ENCODE assay signal across 25 cellular contexts in the genomic region with DNA sequence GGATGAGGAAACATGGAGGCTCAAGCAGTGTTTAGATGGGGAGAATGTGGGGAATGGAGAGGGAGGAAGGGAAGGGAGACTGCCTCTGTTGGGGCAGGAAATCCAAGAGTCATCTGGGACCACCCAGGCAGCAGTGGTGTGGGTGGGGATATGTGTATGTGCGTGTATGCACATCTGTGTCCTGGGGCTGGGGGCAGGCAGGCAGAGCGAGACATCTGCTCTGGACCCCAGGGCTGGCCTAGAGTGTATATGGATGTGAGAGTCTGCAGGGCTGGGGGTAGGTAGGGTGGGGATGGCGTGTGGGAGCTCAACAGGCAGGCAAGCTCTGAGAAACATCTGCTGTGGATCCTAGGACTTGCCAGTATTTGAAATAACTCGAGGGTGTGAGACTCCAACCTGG. TPM values are rescaled to one million over a fixed set of nuclear protein-coding genes. Genes with fewer than 3 reads are reported as not detected.
DNase-seq lines count a peak whose midpoint lies in the region; TF ChIP-seq lines count a peak whose summit lies in the region.
"Had no signal": no experiment of that assay in that cellular context is flagged by ENCODE, and none has a peak within 500 bp of the region (broad histone marks: within the 10 kb centered on the region; RNA-seq: fewer than 3 reads in every experiment).

No MANE protein-coding gene starts in this region.

- DNase-seq in MCF 10A (ENCODE audit: unreplicated experiment) (no peak), mammary epithelial cell (no peak), SJSA1 (ENCODE audit: low read depth in 1 of 2, low spot score in 2 of 2) (peak; percentile 76 to 88), mesothelial cell of epicardium (ENCODE audit: low spot score in 2 of 2, unreplicated experiment in 2 of 2) (no peak), type B pancreatic cell (ENCODE audit: extremely low spot score, unreplicated experiment) (no peak), mesenteric fat pad (ENCODE audit: low spot score) (no peak), NCI-H1417 (lab: John Stamatoyannopoulos, UW) (no peak), hepatic stellate cell (ENCODE audit: low spot score) (no peak)
- DNase-seq: Caco-2; CD4-positive, alpha-beta T cell; EL; GOT3; NCI-H1436 treated with DMSO at 0.1 percent for 48 hours; NCI-H2081 treated with DMSO at 0.1 percent for 48 hours; NCI-H510A; NCI-H748 treated with DMSO at 0.1 percent for 48 hours; PC-9; SW 1271 had no signal

- in situ Hi-C loops in mammary epithelial cell (cut with MboI; ENCODE audit: low sequenced_read_pairs in 2 of 2) = loop anchor here (10.0 to 25.0 kb wide), 3 partner anchors 165 to 473 kb away; a partner anchor contains a TSS

- H3K9me3 ChIP-seq in mammary epithelial cell (replicated peaks; ENCODE audit: insufficient read depth, low read length) (no peaks in the 10 kb centered on the region), SJSA1 (replicated peaks) (no peaks in the 10 kb centered on the region)
- H3K9me3 ChIP-seq: Caco-2 had no signal

- H3K4me1 ChIP-seq in mammary epithelial cell (ENCODE audit: insufficient read depth, low read length) = peaks cover 5% of the 10 kb centered on the region
- H3K4me1 ChIP-seq in SJSA1 (replicated peaks) = peaks cover 37% of the 10 kb centered on the region
- H3K4me1 ChIP-seq: Caco-2 had no signal

- H3K36me3 ChIP-seq in mammary epithelial cell (ENCODE audit: insufficient read depth, low read length) (no peaks in the 10 kb centered on the region), SJSA1 (peaks cover 19% of the 10 kb centered on the region)

- H3K27ac Mint-ChIP-seq in MCF 10A (ENCODE audit: low read depth, unreplicated experiment) (peak overlapping the region; percentile 31), mesothelial cell of epicardium (peak overlapping the region; percentile 50), type B pancreatic cell (no peak overlapping the region)
- H3K27ac Mint-ChIP-seq: B cell; CD4-positive, alpha-beta T cell had no signal

- BruUV-seq in MCF 10A (replicated peaks; lab: Mats Ljungman, UMichigan) (no TSS peak), mammary epithelial cell (replicated peaks; lab: Mats Ljungman, UMichigan) (no TSS peak)

- H3K36me3 Mint-ChIP-seq in MCF 10A (ENCODE audit: insufficient read depth, unreplicated experiment) = peaks cover 5% of the 10 kb centered on the region
- no peaks in the 10 kb centered on the region for H3K36me3 Mint-ChIP-seq in mesothelial cell of epicardium
- H3K36me3 Mint-ChIP-seq in type B pancreatic cell = no peaks in the 10 kb centered on the region

- no peak overlapping the region for H2AFZ ChIP-seq in mammary epithelial cell (ENCODE audit: low read depth, low read length)
- H2AFZ ChIP-seq: PC-9 had no signal

- CTCF ChIA-PET in MCF 10A (lab: Yijun Ruan, JAX) (interaction anchor here (0.6 to 1.7 kb wide), 3 partner anchors 12 to 653 kb away, joined by 3 to 4 read pairs (median 4); no protein-coding TSS in a partner anchor), mammary epithelial cell (lab: Charles Lee; ENCODE audit: low non-redundant PET) (no interaction called here)

- H3K27ac ChIP-seq in mammary epithelial cell (ENCODE audit: insufficient read depth, low read depth, low read length) = no peak overlapping the region
- peak overlapping the region; percentile 30; the same call in 1 of the 2 replicates for H3K27ac ChIP-seq in SJSA1
- H3K27ac ChIP-seq: HL-60, PC-9, RWPE1 had no signal

- H3K4me2 ChIP-seq in mammary epithelial cell (ENCODE audit: insufficient read depth, low read depth, low read length) = no peak overlapping the region
- H3K4me2 ChIP-seq: PC-9 had no signal

- no peaks in the 10 kb centered on the region for H3K4me1 Mint-ChIP-seq in MCF 10A (ENCODE audit: insufficient read depth, unreplicated experiment)
- H3K4me1 Mint-ChIP-seq in mesothelial cell of epicardium = peaks cover 6% of the 10 kb centered on the region
- H3K4me1 Mint-ChIP-seq in type B pancreatic cell (ENCODE audit: unreplicated experiment) = peaks cover 18% of the 10 kb centered on the region

- no peaks in the 10 kb centered on the region for H3K79me2 ChIP-seq in mammary epithelial cell (ENCODE audit: insufficient read depth, low read length)

- dilution Hi-C loops in mammary epithelial cell (cut with HindIII; ENCODE audit: low sequenced_read_pairs) = loop anchor here (5.0 kb wide), 1 partner anchor 158 kb away; no protein-coding TSS in a partner anchor

- H3K4me3 ChIP-seq in mammary epithelial cell (replicated peaks in 1 of 3; ENCODE audit: insufficient read depth in 1 of 3, low read depth in 2 of 3, low read length in 3 of 3) (no peak overlapping the region), SJSA1 (no peak overlapping the region)
- H3K4me3 ChIP-seq: GM12878, PC-9 had no signal

- H3K9me3 Mint-ChIP-seq in MCF 10A (ENCODE audit: unreplicated experiment) = no peaks in the 10 kb centered on the region
- H3K9me3 Mint-ChIP-seq in mesothelial cell of epicardium = no peaks in the 10 kb centered on the region
- no peaks in the 10 kb centered on the region for H3K9me3 Mint-ChIP-seq in type B pancreatic cell
- H3K9me3 Mint-ChIP-seq: CD4-positive, alpha-beta T cell had no signal

- no peaks in the 10 kb centered on the region for H3K27me3 Mint-ChIP-seq in MCF 10A (ENCODE audit: insufficient read depth, unreplicated experiment)
- H3K27me3 Mint-ChIP-seq in mesothelial cell of epicardium (ENCODE audit: low read depth) = peaks cover 21% of the 10 kb centered on the region
- H3K27me3 Mint-ChIP-seq in type B pancreatic cell = peaks cover 4% of the 10 kb centered on the region

- H4K20me1 ChIP-seq in mammary epithelial cell (ENCODE audit: insufficient read depth, low read length) = no peaks in the 10 kb centered on the region

- no peak for TF ChIP-seq CTCF in MCF 10A (IDR thresholded peaks at IDR 0.05; ENCODE audit: unreplicated experiment)
- no peak for TF ChIP-seq CTCF in mammary epithelial cell (conservative IDR thresholded peaks at IDR 0.05 in 1 of 2, IDR thresholded peaks at IDR 0.05 in 1 of 2; ENCODE audit: extremely low read depth in 1 of 2, insufficient read depth in 1 of 2, low read depth in 1 of 2, low read length in 2 of 2)
- no peak for TF ChIP-seq CTCF in mesothelial cell of epicardium (IDR thresholded peaks at IDR 0.05; ENCODE audit: unreplicated experiment)
- no peak for TF ChIP-seq CTCF in type B pancreatic cell (conservative IDR thresholded peaks at IDR 0.05)

- POLR2A ChIA-PET in MCF 10A (lab: Yijun Ruan, JAX) = no interaction called here

- intact Hi-C loops in MCF 10A (cut with micrococcal nuclease) = no loop called here
- intact Hi-C loops in mammary epithelial cell (cut with micrococcal nuclease) = loop anchor here (5.0 to 10.0 kb wide), 3 partner anchors 47 to 655 kb away; a partner anchor contains a TSS

- WGBS in mammary epithelial cell (ENCODE audit: low coverage, missing lambda C conversion rate) = 65% methylated on average over 4 of the region's 4 CpGs

- H3K4me3 Mint-ChIP-seq in MCF 10A (ENCODE audit: unreplicated experiment) = no peak overlapping the region
- no peak overlapping the region for H3K4me3 Mint-ChIP-seq in mesothelial cell of epicardium
- H3K4me3 Mint-ChIP-seq in type B pancreatic cell = peak overlapping the region; percentile 2
- H3K4me3 Mint-ChIP-seq: B cell; CD4-positive, alpha-beta T cell had no signal

- no peak overlapping the region for H3K9ac ChIP-seq in mammary epithelial cell (ENCODE audit: insufficient read depth, low read length)

- no peaks in the 10 kb centered on the region for H3K27me3 ChIP-seq in mammary epithelial cell (ENCODE audit: insufficient read depth, low read length)
- no peaks in the 10 kb centered on the region for H3K27me3 ChIP-seq in SJSA1 (replicated peaks)

RNA-seq across cellular contexts. Expression of a gene that starts 3.5 kb away (rescaled TPM):
- total RNA-seq in MCF 10A (2022) (0.56 and 0.79 TPM in 2 replicates), mammary epithelial cell (under 1 TPM; under 0.01 to 0.33 TPM), mesothelial cell of epicardium (1.4 to 1.7 TPM (median 1.4 TPM) in 3 replicates), type B pancreatic cell (ENCODE audit: low replicate concordance) (1.6 and 3.4 TPM in 2 replicates), mesenteric fat pad (0.93 TPM)
- polyA plus RNA-seq in mammary epithelial cell = 0.03 TPM
- polyA minus RNA-seq in mammary epithelial cell = not detected
- total RNA-seq in SJSA1 (2014; rRNA removed; shearing (Covaris generic)) = 1.0 and 1.5 TPM in 2 replicates
- total RNA-seq: A172, HT1080, M059J had no signal

RNA-seq across cellular contexts. Expression of a gene that starts 31.2 kb away (rescaled TPM):
- total RNA-seq in MCF 10A (2022) (11.7 and 15.5 TPM in 2 replicates), mammary epithelial cell (10 to 100 TPM in 1 of 2 donors, 1 to 10 TPM in 1; 2.3 to 27.3 TPM), mesothelial cell of epicardium (33.6 to 43.7 TPM (median 38.3 TPM) in 3 replicates), type B pancreatic cell (ENCODE audit: low replicate concordance) (7.0 and 10.3 TPM in 2 replicates), mesenteric fat pad (26.1 TPM)
- polyA plus RNA-seq in mammary epithelial cell = 4.6 TPM
- 22.7 TPM for polyA minus RNA-seq in mammary epithelial cell
- 0.81 and 4.0 TPM in 2 replicates for total RNA-seq in SJSA1 (2014; rRNA removed; shearing (Covaris generic))

RNA-seq across cellular contexts. Expression of a gene that starts 32.4 kb away (rescaled TPM):
- total RNA-seq in MCF 10A (2022) (not detected in 2 replicates), mammary epithelial cell (not detected), mesothelial cell of epicardium (0.31 to 0.72 TPM (median 0.47 TPM) in 3 replicates), type B pancreatic cell (ENCODE audit: low replicate concordance) (1.1 TPM in 1 of 2 replicates, not detected in the other), mesenteric fat pad (not detected)
- polyA plus RNA-seq in mammary epithelial cell = not detected
- not detected for polyA minus RNA-seq in mammary epithelial cell
- total RNA-seq in SJSA1 (2014; rRNA removed; shearing (Covaris generic)) = not detected in 2 replicates
- total RNA-seq: A172, Caco-2, HT1080 had no signal

RNA-seq across cellular contexts. Expression of a gene that starts 39.4 kb away (rescaled TPM):
- total RNA-seq in MCF 10A (2022) (47.2 and 68.0 TPM in 2 replicates), mammary epithelial cell (100 to 1,000 TPM in 1 of 2 donors, 10 to 100 TPM in 1; 53.5 to 101 TPM), mesothelial cell of epicardium (24.7 to 27.5 TPM (median 27.4 TPM) in 3 replicates), type B pancreatic cell (ENCODE audit: low replicate concordance) (18.5 and 39.1 TPM in 2 replicates), mesenteric fat pad (78.0 TPM)
- polyA plus RNA-seq in mammary epithelial cell = 54.6 TPM
- polyA minus RNA-seq in mammary epithelial cell = 73.4 TPM
- 7.0 and 9.6 TPM in 2 replicates for total RNA-seq in SJSA1 (2014; rRNA removed; shearing (Covaris generic))

RNA-seq across cellular contexts. Expression of a gene that starts 51.6 kb away (rescaled TPM):
- 0.35 and 0.49 TPM in 2 replicates for total RNA-seq in MCF 10A (2022)
- under 1 TPM; 0.33 to 0.52 TPM for total RNA-seq in mammary epithelial cell
- 0.39 TPM for polyA plus RNA-seq in mammary epithelial cell
- polyA minus RNA-seq in mammary epithelial cell = not detected
- total RNA-seq in SJSA1 (2014; rRNA removed; shearing (Covaris generic)) = not detected in 2 replicates
- total RNA-seq in mesothelial cell of epicardium = 1.4 to 1.7 TPM (median 1.4 TPM) in 3 replicates
- total RNA-seq in type B pancreatic cell (ENCODE audit: low replicate concordance) = 0.48 and 0.99 TPM in 2 replicates
- 0.19 TPM for total RNA-seq in mesenteric fat pad
- total RNA-seq: Caco-2, HT1080 had no signal

Comparison
In these comparisons a context has a peak if more than half of its experiments do, and no peak if none do; other contexts are left out.
1. DNase-seq: peak in SJSA1 (2 of 2); none in MCF 10A (single experiment), mammary epithelial cell (single experiment), mesothelial cell of epicardium (0 of 2), type B pancreatic cell (single experiment), mesenteric fat pad (single experiment), NCI-H1417 (0 of 3) and hepatic stellate cell (single experiment).